ENCODE assay signal across 33 cellular contexts in the genomic region with DNA sequence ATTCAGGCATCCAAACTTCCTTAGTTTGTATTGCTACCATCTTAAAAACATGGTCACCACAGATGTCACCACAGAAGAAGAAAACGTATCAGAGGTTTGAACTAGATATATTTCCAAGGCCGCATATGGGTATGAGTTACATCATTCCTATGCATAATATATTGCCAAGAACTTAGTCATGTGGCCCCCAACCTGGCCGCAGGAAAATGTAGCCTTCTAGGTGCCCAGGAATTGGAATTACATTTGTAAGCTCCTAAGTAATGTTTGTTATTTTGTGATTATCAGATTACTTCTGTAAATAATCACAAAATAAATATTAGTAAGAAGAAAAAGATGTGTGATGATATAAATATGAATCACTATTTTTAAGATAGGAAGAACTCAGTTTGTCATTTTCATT.
DNase-seq lines count a peak whose midpoint lies in the region; ATAC-seq, FAIRE-seq and TF ChIP-seq lines count a peak whose summit lies in the region.
"Had no signal": no experiment of that assay in that cellular context is flagged by ENCODE, and none has a peak within 500 bp of the region (broad histone marks: within the 10 kb centered on the region; RNA-seq: fewer than 3 reads in every experiment).

No MANE protein-coding gene starts in this region.

- H3K27ac ChIP-seq in PC-3 (ENCODE audit: low read length) (no peak overlapping the region; the same call in 1 of the 2 replicates), kidney (ENCODE audit: low read depth in 2 of 2, low read length in 2 of 2) (no peak overlapping the region)
- H3K27ac ChIP-seq: 22Rv1; A549; BLaER1; BLaER1 treated with 17β-estradiol and CSF1 and Interleukin-3, amounts not matched to agents 10 nM and 100 nM; C4-2B had no signal

- CTCF ChIA-PET in PC-3 (lab: Charles Lee), result no interaction called here

- FAIRE-seq in kidney (lab: Jason Lieb, UNC), result peak; percentile 45
- FAIRE-seq: A204.1, A549, D721Med had no signal

- 0 out of 2 replicates have a peak, but pooled peaks cover 4% of the 10 kb centered on the region for H3K4me1 ChIP-seq in PC-3 (ENCODE audit: insufficient read depth, low read length)
- H3K4me1 ChIP-seq in kidney (ENCODE audit: control insufficient read depth in 1 of 2, insufficient read depth in 1 of 2, low read depth in 1 of 2, low read length in 2 of 2), result no peaks in the 10 kb centered on the region
- H3K4me1 ChIP-seq: A549; BE2C; BLaER1; BLaER1 treated with 17β-estradiol and CSF1 and Interleukin-3, amounts not matched to agents 10 nM and 100 nM; Caco-2 had no signal

- no peak for TF ChIP-seq CTCF in PC-3 (conservative IDR thresholded peaks at IDR 0.05; ENCODE audit: low read depth, low read length)
- TF ChIP-seq CTCF in kidney (IDR thresholded peaks at IDR 0.05; ENCODE audit: borderline replicate concordance, extremely low read depth, insufficient read depth), result no peak

- H3K4me3 ChIP-seq in MG63, result no peak overlapping the region
- no peak overlapping the region for H3K4me3 ChIP-seq in PC-3 (ENCODE audit: low read length)
- H3K4me3 ChIP-seq in kidney (ENCODE audit: low read length in 2 of 2), result no peak overlapping the region
- H3K4me3 ChIP-seq: A549; BLaER1; BLaER1 treated with 17β-estradiol and CSF1 and Interleukin-3, amounts not matched to agents 10 nM and 100 nM had no signal

- ATAC-seq in PC-3, result peak; percentile 84
- ATAC-seq: A549; CD8-positive, alpha-beta T cell had no signal

- no peak overlapping the region for H2AFZ ChIP-seq in PC-3 (ENCODE audit: low read length)

- no peaks in the 10 kb centered on the region for H3K79me2 ChIP-seq in PC-3 (ENCODE audit: low read length)

- H3K4me2 ChIP-seq in PC-3 (ENCODE audit: low read length), result no peak overlapping the region
- H3K4me2 ChIP-seq: A549; BLaER1; BLaER1 treated with 17β-estradiol and CSF1 and Interleukin-3, amounts not matched to agents 10 nM and 100 nM had no signal

- no peaks in the 10 kb centered on the region for H3K9me2 ChIP-seq in PC-3 (replicated peaks; ENCODE audit: low read length)

- intact Hi-C loops in PC-3 (cut with micrococcal nuclease) (loop anchor here (10.0 kb wide), 1 partner anchor 80 kb away; no protein-coding TSS in a partner anchor), kidney (cut with DNase I) (no loop called here)

- no peaks in the 10 kb centered on the region for H3K36me3 ChIP-seq in MG63
- no peaks in the 10 kb centered on the region for H3K36me3 ChIP-seq in PC-3 (ENCODE audit: low read depth, low read length)
- H3K36me3 ChIP-seq in kidney (ENCODE audit: control insufficient read depth in 1 of 2, insufficient read depth in 2 of 2, low read length in 2 of 2), result no peaks in the 10 kb centered on the region
- H3K36me3 ChIP-seq: BE2C; BLaER1; BLaER1 treated with 17β-estradiol and CSF1 and Interleukin-3, amounts not matched to agents 10 nM and 100 nM had no signal

- H3F3A ChIP-seq in PC-3 (ENCODE audit: low read length, unreplicated experiment), result no peaks in the 10 kb centered on the region

- no peak overlapping the region for H3K9ac ChIP-seq in PC-3 (ENCODE audit: low read length)
- no peak overlapping the region for H3K9ac ChIP-seq in kidney (ENCODE audit: low read length in 2 of 2)
- H3K9ac ChIP-seq: BLaER1; BLaER1 treated with 17β-estradiol and CSF1 and Interleukin-3, amounts not matched to agents 10 nM and 100 nM had no signal

- no TSS peak for BruUV-seq in PC-3 (replicated peaks; lab: Mats Ljungman, UMichigan)

- DNase-seq in MG63 (peak; percentile 4), PC-3 (peak; percentile 71), kidney (no peak), NCI-H526 treated with DMSO at 0.1 percent for 48 hours (lab: John Stamatoyannopoulos, UW) (no peak)
- DNase-seq in activated CD8-positive, alpha-beta memory T cell treated with anti-CD3 and anti-CD28 coated beads, Interleukin-2, amount 50 U/mL, for 48 hours, result no peak
- no peak for DNase-seq in activated CD4-positive, alpha-beta T cell treated with anti-CD3 and anti-CD28 coated beads for 1 hour
- DNase-seq: 8988T; ACHN; AML-193; BE2C; C1 segment of cervical spinal cord; Caco-2; Calu3; CD4-positive, alpha-beta memory T cell; CD4-positive, alpha-beta T cell; CD4-positive, CD25-positive, alpha-beta regulatory T cell; CD8-positive, alpha-beta memory T cell; CD8-positive, alpha-beta T cell; COR-L47; DMS 273 treated with DMSO at 0.1 percent for 48 hours; DMS153; DMS53; DMS79; DMS79 treated with DMSO at 0.1 percent for 48 hours; DND-41; EL had no signal

- H3K9me3 ChIP-seq in MG63 (no peaks in the 10 kb centered on the region), PC-3 (ENCODE audit: low read length) (no peaks in the 10 kb centered on the region), kidney (ENCODE audit: control insufficient read depth in 1 of 2, low read length in 2 of 2) (no peaks in the 10 kb centered on the region)
- H3K9me3 ChIP-seq: A549, BLaER1, Caco-2 had no signal

- H4K20me1 ChIP-seq in PC-3 (ENCODE audit: low read length), result no peaks in the 10 kb centered on the region
- H4K20me1 ChIP-seq: BLaER1; BLaER1 treated with 17β-estradiol and CSF1 and Interleukin-3, amounts not matched to agents 10 nM and 100 nM had no signal

- H3K27me3 ChIP-seq in MG63, result no peaks in the 10 kb centered on the region
- no peaks in the 10 kb centered on the region for H3K27me3 ChIP-seq in PC-3 (ENCODE audit: low read length)
- H3K27me3 ChIP-seq: BE2C; BLaER1; BLaER1 treated with 17β-estradiol and CSF1 and Interleukin-3, amounts not matched to agents 10 nM and 100 nM had no signal

- POLR2A ChIA-PET in PC-3 (lab: Charles Lee; ENCODE audit: unreplicated experiment), result no interaction called here

Comparison
In these comparisons a context has a peak if more than half of its experiments do, and no peak if none do; other contexts are left out.
1. DNase-seq: peak in MG63 (single experiment) and PC-3 (single experiment); none in kidney (single experiment), NCI-H526 treated with DMSO at 0.1 percent for 48 hours (single experiment), activated CD8-positive, alpha-beta memory T cell treated with anti-CD3 and anti-CD28 coated beads, Interleukin-2, amount 50 U/mL, for 48 hours (single experiment) and activated CD4-positive, alpha-beta T cell treated with anti-CD3 and anti-CD28 coated beads for 1 hour (single experiment).